Comparison of ENCODE assay signal across 12 cellular contexts in the genomic region with DNA sequence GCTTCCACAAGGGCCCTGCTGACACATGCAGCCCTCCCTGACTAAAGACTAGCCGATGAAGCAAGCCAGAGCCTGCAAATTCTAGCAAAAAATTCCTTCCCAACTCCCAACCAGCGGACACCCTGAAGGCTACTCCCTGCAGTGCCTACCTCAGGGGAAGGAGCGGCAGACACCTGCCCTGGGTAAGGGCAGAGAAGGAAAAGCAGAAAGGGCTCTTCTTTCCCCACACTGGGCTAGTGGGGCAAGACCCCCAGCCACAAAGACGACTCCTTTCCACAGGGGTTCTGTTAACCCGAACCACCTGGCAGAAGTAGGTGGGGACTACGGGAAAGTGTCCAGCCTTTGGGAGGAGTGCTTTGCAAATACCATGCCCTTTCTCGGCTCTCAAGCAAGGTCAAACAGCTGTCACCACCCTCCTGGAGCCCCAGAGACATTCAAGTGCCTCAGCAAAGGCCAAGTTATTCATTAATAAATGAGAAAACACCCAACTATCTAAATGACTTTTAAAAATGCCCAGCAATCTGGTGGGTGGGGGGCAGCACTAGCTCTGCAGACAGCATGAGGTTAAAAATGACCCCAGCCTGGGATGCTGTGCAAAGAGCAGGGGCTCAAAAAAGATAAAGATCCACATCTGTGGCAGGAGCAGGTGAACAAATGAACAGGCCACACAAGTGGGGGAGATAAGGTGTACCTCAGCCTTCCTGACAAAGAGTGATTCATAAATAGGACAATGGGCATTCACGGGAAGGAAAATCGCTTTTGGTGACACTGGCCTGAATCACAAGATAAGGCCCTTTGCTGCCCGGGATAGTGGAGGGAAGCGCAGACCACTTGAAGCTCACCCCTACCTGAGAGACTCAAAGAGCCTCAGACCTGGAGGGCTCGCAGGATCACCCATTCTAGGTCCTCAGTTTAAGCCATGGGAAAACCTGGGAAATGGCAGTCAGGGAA. TPM values are rescaled to one million over a fixed set of nuclear protein-coding genes. Genes with fewer than 3 reads are reported as not detected.
DNase-seq lines count a peak whose midpoint lies in the region; ATAC-seq and TF ChIP-seq lines count a peak whose summit lies in the region.
"Had no signal": no experiment of that assay in that cellular context is flagged by ENCODE, and none has a peak within 500 bp of the region (broad histone marks: within the 10 kb centered on the region; RNA-seq: fewer than 3 reads in every experiment).

No MANE protein-coding gene starts in this region.

- 73% methylated on average over 12 of the region's 12 CpGs for WGBS in esophagus muscularis mucosa

- no peak for TF ChIP-seq CTCF in esophagus muscularis mucosa (IDR thresholded peaks at IDR 0.05)

- TF ChIP-seq POLR2A in esophagus muscularis mucosa (IDR thresholded peaks at IDR 0.05; ENCODE audit: low read depth) = no peak

- no peaks in the 10 kb centered on the region for H3K27me3 ChIP-seq in esophagus muscularis mucosa
- H3K27me3 ChIP-seq: SJSA1 had no signal

- no peaks in the 10 kb centered on the region for H3K27me3 Mint-ChIP-seq in naive thymus-derived CD8-positive, alpha-beta T cell
- H3K27me3 Mint-ChIP-seq: activated naive CD4-positive, alpha-beta T cell treated with anti-CD3 and anti-CD28 coated beads, Interleukin-2, amount 50 U/mL, for 24 hours had no signal

- ATAC-seq in naive thymus-derived CD8-positive, alpha-beta T cell = no peak
- no peak for ATAC-seq in GM18873 (IDR thresholded peaks at IDR 0.05; ENCODE audit: low FRiP score, unreplicated experiment)

- H3K4me3 Mint-ChIP-seq in naive thymus-derived CD8-positive, alpha-beta T cell = no peak overlapping the region

- intact Hi-C loops in esophagus muscularis mucosa (cut with DNase I) = no loop called here

- peaks cover 51 to 87% (median 85%) of the 10 kb centered on the region in 4 donors for H3K4me1 Mint-ChIP-seq in naive thymus-derived CD8-positive, alpha-beta T cell

- peaks cover 14 to 26% (median 22%) of the 10 kb centered on the region in 4 donors for H3K36me3 ChIP-seq in esophagus muscularis mucosa

- H3K9me3 Mint-ChIP-seq in naive thymus-derived CD8-positive, alpha-beta T cell = no peaks in the 10 kb centered on the region
- H3K9me3 Mint-ChIP-seq: activated naive CD4-positive, alpha-beta T cell treated with anti-CD3 and anti-CD28 coated beads, Interleukin-2, amount 50 U/mL, for 24 hours had no signal

- no peaks in the 10 kb centered on the region for H3K9me3 ChIP-seq in esophagus muscularis mucosa
- H3K9me3 ChIP-seq: SJSA1 had no signal

- no peak overlapping the region for H3K4me3 ChIP-seq in esophagus muscularis mucosa
- H3K4me3 ChIP-seq: SJSA1 had no signal

- POLR2A ChIA-PET in naive thymus-derived CD8-positive, alpha-beta T cell (lab: Charles Lee) = interaction anchor here (1.0 kb wide), 1 partner anchor 14 kb away, joined by 8 read pairs; no protein-coding TSS in a partner anchor

- TF ChIP-seq EP300 in esophagus muscularis mucosa (IDR thresholded peaks at IDR 0.05) = no peak

- peaks cover 71 to 84% (median 78%) of the 10 kb centered on the region in 4 donors for H3K4me1 ChIP-seq in esophagus muscularis mucosa

- H3K27ac Mint-ChIP-seq in naive thymus-derived CD8-positive, alpha-beta T cell = peak overlapping the region in 6 of 10 donors; percentile 37 to 88 (median 69)

- H3K36me3 Mint-ChIP-seq in naive thymus-derived CD8-positive, alpha-beta T cell = peaks cover 0 to 50% (median 18%) of the 10 kb centered on the region in 3 donors

- DNase-seq in COLO668 (lab: John Stamatoyannopoulos, UW; ENCODE audit: unreplicated experiment) (peak; percentile 67), LoVo (ENCODE audit: low spot score) (peak; percentile 38), esophagus muscularis mucosa (ENCODE audit: extremely low spot score) (no peak), superior temporal gyrus (ENCODE audit: extremely low spot score) (no peak), NK-92 (lab: John Stamatoyannopoulos, UW; ENCODE audit: unreplicated experiment) (no peak)
- DNase-seq in naive thymus-derived CD8-positive, alpha-beta T cell = no peak
- DNase-seq in activated naive CD4-positive, alpha-beta T cell treated with Interleukin-2 at 50 U/mL for 16 hours = no peak
- DNase-seq: DMS79 treated with DMSO at 0.1 percent for 48 hours, IMR-90 had no signal

- H3K27ac ChIP-seq in esophagus muscularis mucosa (replicated peaks in 1 of 4) = peak overlapping the region; percentile 10 to 35 (median 22)
- H3K27ac ChIP-seq: SJSA1 had no signal

RNA-seq across cellular contexts. Expression of a gene that starts 33.0 kb away (rescaled TPM):
- 10 to 100 TPM; 27.5 to 54.8 (median 36.7) TPM for total RNA-seq in esophagus muscularis mucosa
- total RNA-seq in naive thymus-derived CD8-positive, alpha-beta T cell = 10 to 100 TPM; 58.8 to 59.5 TPM
- polyA plus RNA-seq in naive thymus-derived CD8-positive, alpha-beta T cell = 100 to 1,000 TPM in 2 of 3 donors, 10 to 100 TPM in 1; 81.9 to 106 (median 106) TPM

RNA-seq across cellular contexts. Expression of a gene that starts 36.0 kb away (rescaled TPM):
- 10 to 100 TPM; 16.6 to 22.1 (median 21.2) TPM for total RNA-seq in esophagus muscularis mucosa
- total RNA-seq in naive thymus-derived CD8-positive, alpha-beta T cell = 10 to 100 TPM; 40.7 to 46.0 TPM
- 1 to 10 TPM in 2 of 3 donors, under 1 TPM in 1; 0.89 to 2.8 (median 1.9) TPM for polyA plus RNA-seq in naive thymus-derived CD8-positive, alpha-beta T cell

Comparison
In these comparisons a context has a peak if more than half of its experiments do, and no peak if none do; other contexts are left out.
1. DNase-seq: peak in COLO668 (single experiment) and LoVo (single experiment); none in esophagus muscularis mucosa (single experiment), naive thymus-derived CD8-positive, alpha-beta T cell (0 of 10), activated naive CD4-positive, alpha-beta T cell treated with Interleukin-2 at 50 U/mL for 16 hours (single experiment), superior temporal gyrus (single experiment) and NK-92 (single experiment).